In genomic region chrX:131827935-131828334, GRCh38 we compare ENCODE assay signal across 8 cellular contexts.
DNase-seq lines count a peak whose midpoint lies in the region; ATAC-seq, FAIRE-seq and TF ChIP-seq lines count a peak whose summit lies in the region.

No MANE protein-coding gene starts in this region.

- peak overlapping the region in 6 of 8 donors; percentile 36 to 70 (median 46) for H3K4me3 Mint-ChIP-seq in naive B cell

- 31 to 80% methylated on average over 2 of the region's 2 CpGs for WGBS in sigmoid colon, 2 donors

- TF ChIP-seq EP300 in sigmoid colon (IDR thresholded peaks at IDR 0.05), result no peak

- H3K36me3 ChIP-seq in sigmoid colon, result no peaks in the 10 kb centered on the region

- peak; percentile 34 for DNase-seq in Ammon's horn (ENCODE audit: low spot score)
- no peak for DNase-seq in GM18507 (ENCODE audit: extremely low spot score, insufficient read length, low read depth)
- DNase-seq in NCI-H1694 (lab: John Stamatoyannopoulos, UW), result peak; percentile 66
- peak; percentile 45 for DNase-seq in activated naive CD4-positive, alpha-beta T cell treated with anti-CD3 and anti-CD28 coated beads, Interleukin-2, amount 50 U/mL, for 16 hours
- DNase-seq in naive B cell, result peak; percentile 50
- no peak for DNase-seq in sigmoid colon
- DNase-seq in activated CD8-positive, alpha-beta memory T cell treated with anti-CD3 and anti-CD28 coated beads, Interleukin-2, amount 50 U/mL, for 4 hours, result no peak

- no peaks in the 10 kb centered on the region for H3K9me3 ChIP-seq in sigmoid colon

- H3K9me3 Mint-ChIP-seq in naive B cell, result no peaks in the 10 kb centered on the region

- no peak overlapping the region for H3K27ac ChIP-seq in sigmoid colon

- no peak overlapping the region for H3K4me3 ChIP-seq in sigmoid colon

- H3K36me3 Mint-ChIP-seq in naive B cell, result no peaks in the 10 kb centered on the region

- no peaks in the 10 kb centered on the region for H3K27me3 Mint-ChIP-seq in naive B cell

- intact Hi-C loops in sigmoid colon (cut with DNase I), result no loop called here

- peak; percentile 48 for ATAC-seq in HG02884 (IDR thresholded peaks at IDR 0.05; ENCODE audit: unreplicated experiment)
- peak; percentile 54 to 65 for ATAC-seq in naive B cell (ENCODE audit: low read depth in 2 of 2)

- peak; percentile 78 for FAIRE-seq in GM18507 (lab: Jason Lieb, UNC)

- H3K4me1 Mint-ChIP-seq in naive B cell, result peaks cover 16 to 42% (median 29%) of the 10 kb centered on the region in 3 donors

- peak overlapping the region in 4 of 6 donors; percentile 2 to 71 (median 46) for H3K27ac Mint-ChIP-seq in naive B cell

- TF ChIP-seq POLR2A in sigmoid colon (IDR thresholded peaks at IDR 0.05), result no peak

- H3K27me3 ChIP-seq in sigmoid colon, result no peaks in the 10 kb centered on the region

- no peak for TF ChIP-seq CTCF in sigmoid colon (IDR thresholded peaks at IDR 0.05)

- no peaks in the 10 kb centered on the region for H3K4me1 ChIP-seq in sigmoid colon

Comparison
In these comparisons a context has a peak if more than half of its experiments do, and no peak if none do; other contexts are left out.
1. DNase-seq: peak in Ammon's horn (single experiment), NCI-H1694 (single experiment), activated naive CD4-positive, alpha-beta T cell treated with anti-CD3 and anti-CD28 coated beads, Interleukin-2, amount 50 U/mL, for 16 hours (single experiment) and naive B cell (single experiment); none in GM18507 (single experiment), sigmoid colon (single experiment) and activated CD8-positive, alpha-beta memory T cell treated with anti-CD3 and anti-CD28 coated beads, Interleukin-2, amount 50 U/mL, for 4 hours (single experiment).